In the genomic region with DNA sequence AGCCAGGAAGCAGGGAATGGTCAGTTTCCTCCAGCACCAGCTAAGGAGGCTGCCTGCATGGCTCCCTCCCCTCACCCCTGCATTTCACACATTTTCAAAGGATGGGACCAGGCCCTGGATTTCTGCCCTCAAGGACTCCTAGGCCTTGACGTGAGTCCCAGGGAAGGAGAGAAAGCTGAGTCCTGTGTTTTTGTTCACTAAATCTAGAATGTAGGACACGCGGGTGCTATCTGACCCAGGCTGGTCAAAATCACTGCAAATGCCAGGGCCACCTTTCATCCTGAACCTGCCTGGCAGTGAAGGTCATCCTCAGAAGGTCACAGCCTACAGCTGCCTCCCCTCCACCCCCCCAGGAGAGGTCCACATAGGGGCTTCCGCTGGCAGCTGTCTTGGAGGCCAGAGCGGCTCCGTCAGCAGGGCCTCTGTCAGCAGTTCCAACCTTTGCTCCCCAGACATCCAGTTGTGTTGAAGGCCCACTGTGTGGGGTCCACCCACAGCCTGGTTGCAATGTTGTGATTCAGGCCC, we compare ENCODE assay signal across 26 cellular contexts.
"Had no signal": no experiment of that assay in that cellular context is flagged by ENCODE, and none has a peak within 500 bp of the region (broad histone marks: within the 10 kb centered on the region; RNA-seq: fewer than 3 reads in every experiment).

No MANE protein-coding gene starts in this region.

- DNase-seq: activated CD4-positive, alpha-beta memory T cell treated with anti-CD3 and anti-CD28 coated beads, Interleukin-2, amount 10 ng/mL, durations not matched to agents 7 days and 5 days; activated CD4-positive, alpha-beta T cell treated with anti-CD3 and anti-CD28 coated beads for 36 hours; activated CD4-positive, alpha-beta T cell treated with anti-CD3 and anti-CD28 coated beads, Interleukin-2, amount 10 ng/mL, durations not matched to agents 7 days and 5 days; activated CD4-positive, alpha-beta T cell treated with anti-CD3 and anti-CD28 coated beads, Interleukin-2, amount 50 U/mL, for 4 hours; activated CD4-positive, CD25-positive, alpha-beta regulatory T cell; activated CD4-positive, CD25-positive, alpha-beta regulatory T cell treated with anti-CD3 and anti-CD28 coated beads, Interleukin-2, amount 50 U/mL, for 72 hours; activated CD8-positive, alpha-beta memory T cell treated with anti-CD3 and anti-CD28 coated beads, Interleukin-2, amount 50 U/mL, for 48 hours; activated gamma-delta T cell; activated naive CD4-positive, alpha-beta T cell; activated naive CD4-positive, alpha-beta T cell treated with anti-CD3 and anti-CD28 coated beads, Interleukin-2, amount 10 ng/mL, durations not matched to agents 7 days and 5 days; activated naive CD8-positive, alpha-beta T cell treated with anti-CD3 and anti-CD28 coated beads, Interleukin-2, amount 10 ng/mL, durations not matched to agents 7 days and 5 days; activated T-cell treated with anti-CD3 and anti-CD28 coated beads for 4 hours; activated T-cell treated with anti-CD3 and anti-CD28 coated beads, Interleukin-2, amount 50 U/mL, for 24 hours; activated T-cell treated with anti-CD3 and anti-CD28 coated beads, Interleukin-2, amount 50 U/mL, for 72 hours; amniotic stem cell; anterior cingulate cortex; brain microvascular endothelial cell; caudate nucleus; cortex of kidney; dermis blood vessel endothelial cell; effector CD4-positive, alpha-beta T cell; effector memory CD8-positive, alpha-beta T cell; foreskin fibroblast; T-helper 2 cell had no signal

- H3K9me3 Mint-ChIP-seq: activated CD4-positive, alpha-beta memory T cell treated with anti-CD3 and anti-CD28 coated beads, Interleukin-2, amount 10 ng/mL, durations not matched to agents 7 days and 5 days; activated CD4-positive, alpha-beta T cell treated with anti-CD3 and anti-CD28 coated beads, Interleukin-2, amount 10 ng/mL, durations not matched to agents 7 days and 5 days; activated naive CD4-positive, alpha-beta T cell treated with anti-CD3 and anti-CD28 coated beads, Interleukin-2, amount 10 ng/mL, durations not matched to agents 7 days and 5 days; activated naive CD4-positive, alpha-beta T cell treated with anti-CD3 and anti-CD28 coated beads, Interleukin-2, amount 50 U/mL, for 72 hours; activated naive CD8-positive, alpha-beta T cell treated with anti-CD3 and anti-CD28 coated beads, Interleukin-2, amount 10 ng/mL, durations not matched to agents 7 days and 5 days; activated T-cell treated with anti-CD3 and anti-CD28 coated beads, Interleukin-2, amount 50 U/mL, for 24 hours; activated T-cell treated with anti-CD3 and anti-CD28 coated beads, Interleukin-2, amount 50 U/mL, for 72 hours; effector memory CD8-positive, alpha-beta T cell had no signal

- H3K4me3 Mint-ChIP-seq: activated CD4-positive, alpha-beta memory T cell treated with anti-CD3 and anti-CD28 coated beads, Interleukin-2, amount 10 ng/mL, durations not matched to agents 7 days and 5 days; activated CD4-positive, alpha-beta T cell treated with anti-CD3 and anti-CD28 coated beads for 36 hours; activated CD4-positive, alpha-beta T cell treated with anti-CD3 and anti-CD28 coated beads, Interleukin-2, amount 10 ng/mL, durations not matched to agents 7 days and 5 days; activated naive CD4-positive, alpha-beta T cell treated with anti-CD3 and anti-CD28 coated beads, Interleukin-2, amount 10 ng/mL, durations not matched to agents 7 days and 5 days; activated naive CD8-positive, alpha-beta T cell treated with anti-CD3 and anti-CD28 coated beads, Interleukin-2, amount 10 ng/mL, durations not matched to agents 7 days and 5 days; activated T-cell treated with anti-CD3 and anti-CD28 coated beads, Interleukin-2, amount 50 U/mL, for 24 hours; activated T-cell treated with anti-CD3 and anti-CD28 coated beads, Interleukin-2, amount 50 U/mL, for 72 hours; effector memory CD8-positive, alpha-beta T cell had no signal

- H3K27ac ChIP-seq: brain microvascular endothelial cell had no signal

- H3K36me3 ChIP-seq: brain microvascular endothelial cell had no signal

- H3K36me3 Mint-ChIP-seq: activated naive CD4-positive, alpha-beta T cell treated with anti-CD3 and anti-CD28 coated beads, Interleukin-2, amount 10 ng/mL, durations not matched to agents 7 days and 5 days; activated naive CD4-positive, alpha-beta T cell treated with anti-CD3 and anti-CD28 coated beads, Interleukin-2, amount 50 U/mL, for 72 hours; activated naive CD8-positive, alpha-beta T cell treated with anti-CD3 and anti-CD28 coated beads, Interleukin-2, amount 10 ng/mL, durations not matched to agents 7 days and 5 days had no signal

- H3K27me3 Mint-ChIP-seq: activated CD4-positive, alpha-beta memory T cell treated with anti-CD3 and anti-CD28 coated beads, Interleukin-2, amount 10 ng/mL, durations not matched to agents 7 days and 5 days; activated CD4-positive, alpha-beta T cell treated with anti-CD3 and anti-CD28 coated beads for 36 hours; activated CD4-positive, alpha-beta T cell treated with anti-CD3 and anti-CD28 coated beads, Interleukin-2, amount 10 ng/mL, durations not matched to agents 7 days and 5 days; activated naive CD8-positive, alpha-beta T cell treated with anti-CD3 and anti-CD28 coated beads, Interleukin-2, amount 10 ng/mL, durations not matched to agents 7 days and 5 days; activated T-cell treated with anti-CD3 and anti-CD28 coated beads, Interleukin-2, amount 50 U/mL, for 24 hours; effector memory CD8-positive, alpha-beta T cell had no signal

- ATAC-seq: activated CD4-positive, alpha-beta T cell treated with anti-CD3 and anti-CD28 coated beads for 36 hours; activated naive CD4-positive, alpha-beta T cell treated with anti-CD3 and anti-CD28 coated beads, Interleukin-2, amount 50 U/mL, for 72 hours; activated T-cell treated with anti-CD3 and anti-CD28 coated beads, Interleukin-2, amount 50 U/mL, for 72 hours; effector memory CD8-positive, alpha-beta T cell; esophagus mucosa had no signal

- H3K4me1 Mint-ChIP-seq: activated CD4-positive, alpha-beta memory T cell treated with anti-CD3 and anti-CD28 coated beads, Interleukin-2, amount 10 ng/mL, durations not matched to agents 7 days and 5 days; activated CD4-positive, alpha-beta T cell treated with anti-CD3 and anti-CD28 coated beads for 36 hours; activated CD4-positive, alpha-beta T cell treated with anti-CD3 and anti-CD28 coated beads, Interleukin-2, amount 10 ng/mL, durations not matched to agents 7 days and 5 days; activated naive CD4-positive, alpha-beta T cell treated with anti-CD3 and anti-CD28 coated beads, Interleukin-2, amount 10 ng/mL, durations not matched to agents 7 days and 5 days had no signal

- H3K27me3 ChIP-seq: brain microvascular endothelial cell had no signal

- H3K27ac Mint-ChIP-seq: activated CD4-positive, alpha-beta memory T cell treated with anti-CD3 and anti-CD28 coated beads, Interleukin-2, amount 10 ng/mL, durations not matched to agents 7 days and 5 days; activated CD4-positive, alpha-beta T cell treated with anti-CD3 and anti-CD28 coated beads for 36 hours; activated CD4-positive, alpha-beta T cell treated with anti-CD3 and anti-CD28 coated beads, Interleukin-2, amount 10 ng/mL, durations not matched to agents 7 days and 5 days; activated naive CD4-positive, alpha-beta T cell treated with anti-CD3 and anti-CD28 coated beads, Interleukin-2, amount 10 ng/mL, durations not matched to agents 7 days and 5 days; activated naive CD4-positive, alpha-beta T cell treated with anti-CD3 and anti-CD28 coated beads, Interleukin-2, amount 50 U/mL, for 72 hours; activated naive CD8-positive, alpha-beta T cell treated with anti-CD3 and anti-CD28 coated beads, Interleukin-2, amount 10 ng/mL, durations not matched to agents 7 days and 5 days; activated T-cell treated with anti-CD3 and anti-CD28 coated beads, Interleukin-2, amount 50 U/mL, for 24 hours; activated T-cell treated with anti-CD3 and anti-CD28 coated beads, Interleukin-2, amount 50 U/mL, for 72 hours had no signal
